Comparison of ENCODE assay signal across 8 cellular contexts in genomic region chr12:120903382-120903817, GRCh38. TPM values are rescaled to one million over a fixed set of nuclear protein-coding genes. Genes with fewer than 3 reads are reported as not detected.
DNase-seq lines count a peak whose midpoint lies in the region; ATAC-seq and TF ChIP-seq lines count a peak whose summit lies in the region.

No MANE protein-coding gene starts in this region.

- no peaks in the 10 kb centered on the region for H3K27me3 Mint-ChIP-seq in central memory CD8-positive, alpha-beta T cell

- H3K27ac Mint-ChIP-seq in central memory CD8-positive, alpha-beta T cell (ENCODE audit: low read depth) = peak overlapping the region; percentile 92

- no peaks in the 10 kb centered on the region for H3K9me3 ChIP-seq in DOHH2 (ENCODE audit: control insufficient read depth, insufficient read depth, low read length)

- H3K4me3 ChIP-seq in DOHH2 (ENCODE audit: low read length) = peak overlapping the region; percentile 90

- H3K27ac ChIP-seq in DOHH2 (ENCODE audit: low read depth, low read length) = peak overlapping the region; percentile 58

- H3K4me1 Mint-ChIP-seq in central memory CD8-positive, alpha-beta T cell = peaks cover 41% of the 10 kb centered on the region

- H3K4me2 ChIP-seq in DOHH2 (ENCODE audit: low read length) = peak overlapping the region; percentile 67

- in situ Hi-C loops in KBM-7 (cut with MboI; ENCODE audit: low pct_unique_long_range_greater_than_20kb, low sequenced_read_pairs) = no loop called here

- DNase-seq in KBM-7 (peak; percentile 40), left lobe of liver (ENCODE audit: low spot score) (peak; percentile 85), middle frontal gyrus (ENCODE audit: extremely low spot score, low spot score) (no peak)
- DNase-seq in activated CD4-positive, CD25-positive, alpha-beta regulatory T cell treated with anti-CD3 and anti-CD28 coated beads, Interleukin-2, amount 50 U/mL, for 72 hours = peak; percentile 59
- peak; percentile 47 to 50 for DNase-seq in central memory CD8-positive, alpha-beta T cell (ENCODE audit: low spot score in 2 of 2)
- DNase-seq in stimulated activated CD4-positive, alpha-beta T cell treated with anti-CD3 and anti-CD28 coated beads, Interleukin-2, amount 100 ng/mL, for 48 hours = peak; percentile 41 to 42

- ATAC-seq in GM21526 (IDR thresholded peaks at IDR 0.05; ENCODE audit: low FRiP score, unreplicated experiment) (peak; percentile 33), left lobe of liver (peak; percentile 76)
- ATAC-seq in central memory CD8-positive, alpha-beta T cell (replicated peaks; ENCODE audit: extremely low read depth, poor library complexity, severe bottlenecking) = peak; percentile 55

- H3K9me2 ChIP-seq in DOHH2 (replicated peaks; ENCODE audit: control insufficient read depth, low read length) = no peaks in the 10 kb centered on the region

- peaks cover 54% of the 10 kb centered on the region for H3K79me2 ChIP-seq in DOHH2 (ENCODE audit: control insufficient read depth, low read length)

- H3F3A ChIP-seq in DOHH2 (ENCODE audit: control insufficient read depth, insufficient read depth) = no peaks in the 10 kb centered on the region; the same call in 1 of the 2 replicates

- H3K27me3 ChIP-seq in DOHH2 (ENCODE audit: control insufficient read depth, low read length) = no peaks in the 10 kb centered on the region

- H3K36me3 Mint-ChIP-seq in central memory CD8-positive, alpha-beta T cell (ENCODE audit: insufficient read depth) = peaks cover 3% of the 10 kb centered on the region

- no peaks in the 10 kb centered on the region for H3K9me3 Mint-ChIP-seq in central memory CD8-positive, alpha-beta T cell

- peaks cover 15% of the 10 kb centered on the region for H3K36me3 ChIP-seq in DOHH2 (ENCODE audit: control insufficient read depth, low read length)

- peak overlapping the region; percentile 92 for H3K4me3 Mint-ChIP-seq in central memory CD8-positive, alpha-beta T cell

- TF ChIP-seq CTCF in DOHH2 (IDR thresholded peaks at IDR 0.05; ENCODE audit: low read depth, low read length, poor library complexity, severe bottlenecking) = no peak

- H3K4me1 ChIP-seq in DOHH2 (ENCODE audit: control insufficient read depth, low read length) = peaks cover 19% of the 10 kb centered on the region

- H4K20me1 ChIP-seq in DOHH2 (ENCODE audit: control insufficient read depth, insufficient read depth, low read depth, low read length) = peaks cover 18% of the 10 kb centered on the region

RNA-seq across cellular contexts. Expression of gene SPPL3, which starts 0.8 kb away (rescaled TPM):
- total RNA-seq in left lobe of liver = 17.5 TPM
